In the genomic region with DNA sequence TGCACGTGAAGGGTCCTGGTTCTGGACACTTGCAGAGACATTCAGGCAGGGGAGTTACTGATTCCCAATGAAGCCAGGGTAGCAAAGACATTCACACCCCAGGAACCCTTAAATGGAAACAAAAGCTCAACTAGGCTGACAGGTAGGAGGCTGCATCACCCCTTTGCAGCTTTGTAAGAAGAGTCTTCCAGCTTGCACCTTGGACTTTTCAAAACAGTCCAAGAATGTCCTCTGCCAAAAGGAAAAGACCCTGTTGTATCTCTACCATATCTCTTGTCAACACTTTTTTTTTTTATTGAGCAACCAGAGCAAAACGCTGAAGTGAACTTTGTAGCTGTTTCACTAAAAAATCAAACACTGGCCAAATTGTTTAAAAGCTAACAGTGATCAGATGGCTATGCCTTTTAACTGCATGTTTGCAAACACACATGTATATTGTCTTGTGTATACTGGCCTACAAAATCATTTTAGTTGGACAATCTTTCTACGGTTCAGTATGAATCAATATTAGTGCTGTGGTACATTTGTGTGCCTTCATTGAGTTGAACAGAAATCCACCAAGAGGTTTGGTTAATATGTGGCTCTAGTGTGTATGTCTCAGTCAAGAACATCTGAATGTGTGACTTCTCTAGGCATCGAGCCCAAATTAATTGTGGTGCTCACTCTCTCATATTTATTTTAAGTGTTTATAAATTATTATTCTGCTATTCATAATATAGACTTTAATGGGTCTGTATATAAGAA, we compare ENCODE assay signal across 2 cellular contexts.
TF ChIP-seq lines count a peak whose summit lies in the region.

No MANE protein-coding gene starts in this region.

TF ChIP-seq in GM23338, 12 proteins besides CTCF, POLR2A, EP300 and RAD21 (continues in another document):
- TF ChIP-seq CREB1 (CRISPR knock-in tag; IDR thresholded peaks at IDR 0.05; ENCODE audit: low read depth), result no peak
- TF ChIP-seq, protein P1, sequence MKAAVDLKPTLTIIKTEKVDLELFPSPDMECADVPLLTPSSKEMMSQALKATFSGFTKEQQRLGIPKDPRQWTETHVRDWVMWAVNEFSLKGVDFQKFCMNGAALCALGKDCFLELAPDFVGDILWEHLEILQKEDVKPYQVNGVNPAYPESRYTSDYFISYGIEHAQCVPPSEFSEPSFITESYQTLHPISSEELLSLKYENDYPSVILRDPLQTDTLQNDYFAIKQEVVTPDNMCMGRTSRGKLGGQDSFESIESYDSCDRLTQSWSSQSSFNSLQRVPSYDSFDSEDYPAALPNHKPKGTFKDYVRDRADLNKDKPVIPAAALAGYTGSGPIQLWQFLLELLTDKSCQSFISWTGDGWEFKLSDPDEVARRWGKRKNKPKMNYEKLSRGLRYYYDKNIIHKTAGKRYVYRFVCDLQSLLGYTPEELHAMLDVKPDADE (IDR thresholded peaks at IDR 0.05), result no peak
- no peak for TF ChIP-seq STAT1 (IDR thresholded peaks at IDR 0.05; ENCODE audit: unreplicated experiment)
- TF ChIP-seq, protein P2, sequence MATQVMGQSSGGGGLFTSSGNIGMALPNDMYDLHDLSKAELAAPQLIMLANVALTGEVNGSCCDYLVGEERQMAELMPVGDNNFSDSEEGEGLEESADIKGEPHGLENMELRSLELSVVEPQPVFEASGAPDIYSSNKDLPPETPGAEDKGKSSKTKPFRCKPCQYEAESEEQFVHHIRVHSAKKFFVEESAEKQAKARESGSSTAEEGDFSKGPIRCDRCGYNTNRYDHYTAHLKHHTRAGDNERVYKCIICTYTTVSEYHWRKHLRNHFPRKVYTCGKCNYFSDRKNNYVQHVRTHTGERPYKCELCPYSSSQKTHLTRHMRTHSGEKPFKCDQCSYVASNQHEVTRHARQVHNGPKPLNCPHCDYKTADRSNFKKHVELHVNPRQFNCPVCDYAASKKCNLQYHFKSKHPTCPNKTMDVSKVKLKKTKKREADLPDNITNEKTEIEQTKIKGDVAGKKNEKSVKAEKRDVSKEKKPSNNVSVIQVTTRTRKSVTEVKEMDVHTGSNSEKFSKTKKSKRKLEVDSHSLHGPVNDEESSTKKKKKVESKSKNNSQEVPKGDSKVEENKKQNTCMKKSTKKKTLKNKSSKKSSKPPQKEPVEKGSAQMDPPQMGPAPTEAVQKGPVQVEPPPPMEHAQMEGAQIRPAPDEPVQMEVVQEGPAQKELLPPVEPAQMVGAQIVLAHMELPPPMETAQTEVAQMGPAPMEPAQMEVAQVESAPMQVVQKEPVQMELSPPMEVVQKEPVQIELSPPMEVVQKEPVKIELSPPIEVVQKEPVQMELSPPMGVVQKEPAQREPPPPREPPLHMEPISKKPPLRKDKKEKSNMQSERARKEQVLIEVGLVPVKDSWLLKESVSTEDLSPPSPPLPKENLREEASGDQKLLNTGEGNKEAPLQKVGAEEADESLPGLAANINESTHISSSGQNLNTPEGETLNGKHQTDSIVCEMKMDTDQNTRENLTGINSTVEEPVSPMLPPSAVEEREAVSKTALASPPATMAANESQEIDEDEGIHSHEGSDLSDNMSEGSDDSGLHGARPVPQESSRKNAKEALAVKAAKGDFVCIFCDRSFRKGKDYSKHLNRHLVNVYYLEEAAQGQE (IDR thresholded peaks at IDR 0.05; ENCODE audit: unreplicated experiment), result no peak
- no peak for TF ChIP-seq EZH2phosphoT487 (IDR thresholded peaks at IDR 0.05; ENCODE audit: unreplicated experiment)
- TF ChIP-seq, protein P3, sequence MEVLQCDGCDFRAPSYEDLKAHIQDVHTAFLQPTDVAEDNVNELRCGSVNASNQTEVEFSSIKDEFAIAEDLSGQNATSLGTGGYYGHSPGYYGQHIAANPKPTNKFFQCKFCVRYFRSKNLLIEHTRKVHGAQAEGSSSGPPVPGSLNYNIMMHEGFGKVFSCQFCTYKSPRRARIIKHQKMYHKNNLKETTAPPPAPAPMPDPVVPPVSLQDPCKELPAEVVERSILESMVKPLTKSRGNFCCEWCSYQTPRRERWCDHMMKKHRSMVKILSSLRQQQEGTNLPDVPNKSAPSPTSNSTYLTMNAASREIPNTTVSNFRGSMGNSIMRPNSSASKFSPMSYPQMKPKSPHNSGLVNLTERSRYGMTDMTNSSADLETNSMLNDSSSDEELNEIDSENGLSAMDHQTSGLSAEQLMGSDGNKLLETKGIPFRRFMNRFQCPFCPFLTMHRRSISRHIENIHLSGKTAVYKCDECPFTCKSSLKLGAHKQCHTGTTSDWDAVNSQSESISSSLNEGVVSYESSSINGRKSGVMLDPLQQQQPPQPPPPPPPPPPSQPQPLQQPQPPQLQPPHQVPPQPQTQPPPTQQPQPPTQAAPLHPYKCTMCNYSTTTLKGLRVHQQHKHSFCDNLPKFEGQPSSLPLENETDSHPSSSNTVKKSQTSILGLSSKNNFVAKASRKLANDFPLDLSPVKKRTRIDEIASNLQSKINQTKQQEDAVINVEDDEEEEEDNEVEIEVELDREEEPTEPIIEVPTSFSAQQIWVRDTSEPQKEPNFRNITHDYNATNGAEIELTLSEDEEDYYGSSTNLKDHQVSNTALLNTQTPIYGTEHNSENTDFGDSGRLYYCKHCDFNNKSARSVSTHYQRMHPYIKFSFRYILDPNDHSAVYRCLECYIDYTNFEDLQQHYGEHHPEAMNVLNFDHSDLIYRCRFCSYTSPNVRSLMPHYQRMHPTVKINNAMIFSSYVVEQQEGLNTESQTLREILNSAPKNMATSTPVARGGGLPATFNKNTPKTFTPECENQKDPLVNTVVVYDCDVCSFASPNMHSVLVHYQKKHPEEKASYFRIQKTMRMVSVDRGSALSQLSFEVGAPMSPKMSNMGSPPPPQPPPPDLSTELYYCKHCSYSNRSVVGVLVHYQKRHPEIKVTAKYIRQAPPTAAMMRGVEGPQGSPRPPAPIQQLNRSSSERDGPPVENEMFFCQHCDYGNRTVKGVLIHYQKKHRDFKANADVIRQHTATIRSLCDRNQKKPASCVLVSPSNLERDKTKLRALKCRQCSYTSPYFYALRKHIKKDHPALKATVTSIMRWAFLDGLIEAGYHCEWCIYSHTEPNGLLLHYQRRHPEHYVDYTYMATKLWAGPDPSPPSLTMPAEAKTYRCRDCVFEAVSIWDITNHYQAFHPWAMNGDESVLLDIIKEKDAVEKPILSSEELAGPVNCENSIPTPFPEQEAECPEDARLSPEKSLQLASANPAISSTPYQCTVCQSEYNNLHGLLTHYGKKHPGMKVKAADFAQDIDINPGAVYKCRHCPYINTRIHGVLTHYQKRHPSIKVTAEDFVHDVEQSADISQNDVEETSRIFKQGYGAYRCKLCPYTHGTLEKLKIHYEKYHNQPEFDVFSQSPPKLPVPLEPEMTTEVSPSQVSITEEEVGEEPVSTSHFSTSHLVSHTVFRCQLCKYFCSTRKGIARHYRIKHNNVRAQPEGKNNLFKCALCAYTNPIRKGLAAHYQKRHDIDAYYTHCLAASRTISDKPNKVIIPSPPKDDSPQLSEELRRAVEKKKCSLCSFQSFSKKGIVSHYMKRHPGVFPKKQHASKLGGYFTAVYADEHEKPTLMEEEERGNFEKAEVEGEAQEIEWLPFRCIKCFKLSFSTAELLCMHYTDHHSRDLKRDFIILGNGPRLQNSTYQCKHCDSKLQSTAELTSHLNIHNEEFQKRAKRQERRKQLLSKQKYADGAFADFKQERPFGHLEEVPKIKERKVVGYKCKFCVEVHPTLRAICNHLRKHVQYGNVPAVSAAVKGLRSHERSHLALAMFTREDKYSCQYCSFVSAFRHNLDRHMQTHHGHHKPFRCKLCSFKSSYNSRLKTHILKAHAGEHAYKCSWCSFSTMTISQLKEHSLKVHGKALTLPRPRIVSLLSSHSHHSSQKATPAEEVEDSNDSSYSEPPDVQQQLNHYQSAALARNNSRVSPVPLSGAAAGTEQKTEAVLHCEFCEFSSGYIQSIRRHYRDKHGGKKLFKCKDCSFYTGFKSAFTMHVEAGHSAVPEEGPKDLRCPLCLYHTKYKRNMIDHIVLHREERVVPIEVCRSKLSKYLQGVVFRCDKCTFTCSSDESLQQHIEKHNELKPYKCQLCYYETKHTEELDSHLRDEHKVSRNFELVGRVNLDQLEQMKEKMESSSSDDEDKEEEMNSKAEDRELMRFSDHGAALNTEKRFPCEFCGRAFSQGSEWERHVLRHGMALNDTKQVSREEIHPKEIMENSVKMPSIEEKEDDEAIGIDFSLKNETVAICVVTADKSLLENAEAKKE (CRISPR knock-in tag; IDR thresholded peaks at IDR 0.05), result no peak
- TF ChIP-seq POLR2AphosphoS5 (IDR thresholded peaks at IDR 0.05; ENCODE audit: low read depth), result no peak
- no peak for TF ChIP-seq NANOG (IDR thresholded peaks at IDR 0.05; ENCODE audit: borderline replicate concordance)

TF ChIP-seq in HepG2, 621 proteins besides CTCF, POLR2A, EP300 and RAD21 (continues in another document):
- TF ChIP-seq ZBTB21 (CRISPR knock-in tag; IDR thresholded peaks at IDR 0.05), result no peak
- no peak for TF ChIP-seq ZNF614 (CRISPR knock-in tag; IDR thresholded peaks at IDR 0.05; ENCODE audit: borderline replicate concordance)
- no peak for TF ChIP-seq TAF1 (CRISPR knock-in tag; IDR thresholded peaks at IDR 0.05)
- TF ChIP-seq HMG20B (CRISPR knock-in tag; conservative IDR thresholded peaks at IDR 0.05), result peak; percentile 56; the same call in 1 of the 2 replicates
- TF ChIP-seq, protein P4, sequence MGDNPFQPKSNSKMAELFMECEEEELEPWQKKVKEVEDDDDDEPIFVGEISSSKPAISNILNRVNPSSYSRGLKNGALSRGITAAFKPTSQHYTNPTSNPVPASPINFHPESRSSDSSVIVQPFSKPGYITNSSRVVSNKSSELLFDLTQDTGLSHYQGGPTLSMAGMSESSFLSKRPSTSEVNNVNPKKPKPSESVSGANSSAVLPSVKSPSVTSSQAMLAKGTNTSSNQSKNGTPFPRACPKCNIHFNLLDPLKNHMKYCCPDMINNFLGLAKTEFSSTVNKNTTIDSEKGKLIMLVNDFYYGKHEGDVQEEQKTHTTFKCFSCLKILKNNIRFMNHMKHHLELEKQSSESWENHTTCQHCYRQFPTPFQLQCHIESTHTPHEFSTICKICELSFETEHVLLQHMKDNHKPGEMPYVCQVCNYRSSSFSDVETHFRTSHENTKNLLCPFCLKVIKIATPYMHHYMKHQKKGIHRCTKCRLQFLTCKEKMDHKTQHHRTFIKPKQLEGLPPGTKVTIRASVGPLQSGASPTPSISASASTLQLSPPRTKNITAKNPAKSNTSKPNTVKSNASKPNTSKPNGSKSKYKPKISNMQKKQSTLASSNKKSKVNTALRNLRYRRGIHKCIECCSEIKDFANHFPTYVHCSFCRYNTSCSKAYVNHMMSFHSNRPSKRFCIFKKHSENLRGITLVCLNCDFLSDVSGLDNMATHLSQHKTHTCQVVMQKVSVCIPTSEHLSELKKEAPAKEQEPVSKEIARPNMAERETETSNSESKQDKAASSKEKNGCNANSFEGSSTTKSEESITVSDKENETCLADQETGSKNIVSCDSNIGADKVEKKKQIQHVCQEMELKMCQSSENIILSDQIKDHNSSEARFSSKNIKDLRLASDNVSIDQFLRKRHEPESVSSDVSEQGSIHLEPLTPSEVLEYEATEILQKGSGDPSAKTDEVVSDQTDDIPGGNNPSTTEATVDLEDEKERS (CRISPR knock-in tag; IDR thresholded peaks at IDR 0.05), result peak; percentile 61; the same call in 1 of the 2 replicates
- no peak; the same call in 2 of the 3 replicates for TF ChIP-seq MXI1 (IDR thresholded peaks at IDR 0.05; ENCODE audit: borderline replicate concordance, low read depth, low read length)
- TF ChIP-seq, protein P5, sequence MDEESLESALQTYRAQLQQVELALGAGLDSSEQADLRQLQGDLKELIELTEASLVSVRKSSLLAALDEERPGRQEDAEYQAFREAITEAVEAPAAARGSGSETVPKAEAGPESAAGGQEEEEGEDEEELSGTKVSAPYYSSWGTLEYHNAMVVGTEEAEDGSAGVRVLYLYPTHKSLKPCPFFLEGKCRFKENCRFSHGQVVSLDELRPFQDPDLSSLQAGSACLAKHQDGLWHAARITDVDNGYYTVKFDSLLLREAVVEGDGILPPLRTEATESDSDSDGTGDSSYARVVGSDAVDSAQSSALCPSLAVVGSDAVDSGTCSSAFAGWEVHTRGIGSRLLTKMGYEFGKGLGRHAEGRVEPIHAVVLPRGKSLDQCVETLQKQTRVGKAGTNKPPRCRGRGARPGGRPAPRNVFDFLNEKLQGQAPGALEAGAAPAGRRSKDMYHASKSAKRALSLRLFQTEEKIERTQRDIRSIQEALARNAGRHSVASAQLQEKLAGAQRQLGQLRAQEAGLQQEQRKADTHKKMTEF (CRISPR knock-in tag; IDR thresholded peaks at IDR 0.05), result peak; percentile 89
- TF ChIP-seq, protein P6, sequence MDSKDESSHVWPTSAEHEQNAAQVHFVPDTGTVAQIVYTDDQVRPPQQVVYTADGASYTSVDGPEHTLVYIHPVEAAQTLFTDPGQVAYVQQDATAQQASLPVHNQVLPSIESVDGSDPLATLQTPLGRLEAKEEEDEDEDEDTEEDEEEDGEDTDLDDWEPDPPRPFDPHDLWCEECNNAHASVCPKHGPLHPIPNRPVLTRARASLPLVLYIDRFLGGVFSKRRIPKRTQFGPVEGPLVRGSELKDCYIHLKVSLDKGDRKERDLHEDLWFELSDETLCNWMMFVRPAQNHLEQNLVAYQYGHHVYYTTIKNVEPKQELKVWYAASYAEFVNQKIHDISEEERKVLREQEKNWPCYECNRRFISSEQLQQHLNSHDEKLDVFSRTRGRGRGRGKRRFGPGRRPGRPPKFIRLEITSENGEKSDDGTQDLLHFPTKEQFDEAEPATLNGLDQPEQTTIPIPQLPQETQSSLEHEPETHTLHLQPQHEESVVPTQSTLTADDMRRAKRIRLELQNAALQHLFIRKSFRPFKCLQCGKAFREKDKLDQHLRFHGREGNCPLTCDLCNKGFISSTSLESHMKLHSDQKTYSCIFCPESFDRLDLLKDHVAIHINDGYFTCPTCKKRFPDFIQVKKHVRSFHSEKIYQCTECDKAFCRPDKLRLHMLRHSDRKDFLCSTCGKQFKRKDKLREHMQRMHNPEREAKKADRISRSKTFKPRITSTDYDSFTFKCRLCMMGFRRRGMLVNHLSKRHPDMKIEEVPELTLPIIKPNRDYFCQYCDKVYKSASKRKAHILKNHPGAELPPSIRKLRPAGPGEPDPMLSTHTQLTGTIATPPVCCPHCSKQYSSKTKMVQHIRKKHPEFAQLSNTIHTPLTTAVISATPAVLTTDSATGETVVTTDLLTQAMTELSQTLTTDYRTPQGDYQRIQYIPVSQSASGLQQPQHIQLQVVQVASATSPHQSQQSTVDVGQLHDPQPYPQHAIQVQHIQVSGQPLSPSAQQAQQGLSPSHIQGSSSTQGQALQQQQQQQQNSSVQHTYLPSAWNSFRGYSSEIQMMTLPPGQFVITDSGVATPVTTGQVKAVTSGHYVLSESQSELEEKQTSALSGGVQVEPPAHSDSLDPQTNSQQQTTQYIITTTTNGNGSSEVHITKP (CRISPR knock-in tag; IDR thresholded peaks at IDR 0.05; ENCODE audit: low read depth), result no peak
- TF ChIP-seq CC2D1A (CRISPR knock-in tag; IDR thresholded peaks at IDR 0.05), result no peak
- TF ChIP-seq GFI1 (CRISPR knock-in tag; IDR thresholded peaks at IDR 0.05; ENCODE audit: borderline replicate concordance), result peak; percentile 93
- TF ChIP-seq U2AF2 (IDR thresholded peaks at IDR 0.05; ENCODE audit: low read depth, low read length), result no peak
- TF ChIP-seq ZNF644 (CRISPR knock-in tag; IDR thresholded peaks at IDR 0.05; ENCODE audit: low read depth), result no peak; the same call in 1 of the 2 replicates
- TF ChIP-seq FOSL2 (CRISPR knock-in tag; IDR thresholded peaks at IDR 0.05), result peak; percentile 32; the same call in 1 of the 2 replicates
